12 cellular contexts compared by ENCODE assay signal in genomic region chr2:129922571-129923264, GRCh38. TPM values are rescaled to one million over a fixed set of nuclear protein-coding genes. Genes with fewer than 3 reads are reported as not detected.
DNase-seq lines count a peak whose midpoint lies in the region; ATAC-seq, FAIRE-seq and TF ChIP-seq lines count a peak whose summit lies in the region.
"Had no signal": no experiment of that assay in that cellular context is flagged by ENCODE, and none has a peak within 500 bp of the region (broad histone marks: within the 10 kb centered on the region; RNA-seq: fewer than 3 reads in every experiment).

No MANE protein-coding gene starts in this region.

- TF ChIP-seq CTCF in RWPE2 (IDR thresholded peaks at IDR 0.05; ENCODE audit: poor library complexity, severe bottlenecking) = no peak
- TF ChIP-seq CTCF in D721Med (IDR thresholded peaks at IDR 0.05; ENCODE audit: insufficient read depth, missing control alignments) = no peak

- no peak overlapping the region for H3K4me3 Mint-ChIP-seq in activated T-helper 2 cell treated with anti-CD3 and anti-CD28 coated beads, Interferon-gamma antibody, Interleukin-2, Interleukin-4, amounts not matched to agents 10 μg/mL and 5 μg/mL and 100 μg/mL, durations not matched to agents 14 hours and 24 hours and 36 hours (ENCODE audit: low read depth)
- H3K4me3 Mint-ChIP-seq: activated T-helper 1 cell treated with anti-CD3 and anti-CD28 coated beads, Interleukin-12 subunit alpha, Interleukin-12 subunit beta, Interleukin-2, Interleukin-4 antibody, amounts not matched to agents 30 ng/mL and 10 ng/mL and 1 ng/mL, durations not matched to agents 14 hours and 24 hours and 36 hours had no signal

- DNase-seq in COLO668 (lab: John Stamatoyannopoulos, UW; ENCODE audit: unreplicated experiment) (peak; percentile 5), RWPE2 (ENCODE audit: low spot score) (no peak), D721Med (ENCODE audit: insufficient read length, low spot score) (no peak)
- DNase-seq in activated T-helper 2 cell treated with anti-CD3 and anti-CD28 coated beads, Interferon-gamma antibody, Interleukin-2, Interleukin-4, amounts not matched to agents 10 μg/mL and 5 μg/mL and 100 μg/mL, durations not matched to agents 14 hours and 24 hours and 36 hours (ENCODE audit: low spot score) = no peak
- DNase-seq: cerebellar nuclear complex, gastrocnemius medialis, small intestine had no signal

- peak overlapping the region; percentile 41 for H3K4me3 ChIP-seq in HUES64 (ENCODE audit: low read length)
- H3K4me3 ChIP-seq in RWPE2 (ENCODE audit: severe bottlenecking) = no peak overlapping the region
- peak overlapping the region; percentile 48 for H3K4me3 ChIP-seq in iPS-18c (ENCODE audit: insufficient read depth, low read depth, low read length)
- H3K4me3 ChIP-seq: gastrocnemius medialis had no signal

- H3K9me3 ChIP-seq in HUES64 (ENCODE audit: insufficient read depth, low read depth, low read length) (no peaks in the 10 kb centered on the region), RWPE2 (ENCODE audit: severe bottlenecking) (no peaks in the 10 kb centered on the region), iPS-18c (ENCODE audit: control insufficient read depth, insufficient read depth, low read length) (no peaks in the 10 kb centered on the region)

- no peak overlapping the region for H3K27ac Mint-ChIP-seq in activated T-helper 2 cell treated with anti-CD3 and anti-CD28 coated beads, Interferon-gamma antibody, Interleukin-2, Interleukin-4, amounts not matched to agents 10 μg/mL and 5 μg/mL and 100 μg/mL, durations not matched to agents 14 hours and 24 hours and 36 hours
- H3K27ac Mint-ChIP-seq: activated T-helper 1 cell treated with anti-CD3 and anti-CD28 coated beads, Interleukin-12 subunit alpha, Interleukin-12 subunit beta, Interleukin-2, Interleukin-4 antibody, amounts not matched to agents 30 ng/mL and 10 ng/mL and 1 ng/mL, durations not matched to agents 14 hours and 24 hours and 36 hours had no signal

- H3K27me3 ChIP-seq in HUES64 (ENCODE audit: insufficient read depth, low read length) (peaks cover 18% of the 10 kb centered on the region), RWPE2 (ENCODE audit: insufficient read depth, poor library complexity, severe bottlenecking) (peaks cover 21% of the 10 kb centered on the region)

- H3K27ac ChIP-seq in HUES64 (ENCODE audit: low read depth, low read length) (no peak overlapping the region), RWPE2 (ENCODE audit: poor library complexity, severe bottlenecking) (no peak overlapping the region)
- H3K27ac ChIP-seq: gastrocnemius medialis had no signal

- peaks cover 12% of the 10 kb centered on the region for H3K27me3 Mint-ChIP-seq in activated T-helper 2 cell treated with anti-CD3 and anti-CD28 coated beads, Interferon-gamma antibody, Interleukin-2, Interleukin-4, amounts not matched to agents 10 μg/mL and 5 μg/mL and 100 μg/mL, durations not matched to agents 14 hours and 24 hours and 36 hours (ENCODE audit: low read depth)

- H3K9me3 Mint-ChIP-seq in activated T-helper 2 cell treated with anti-CD3 and anti-CD28 coated beads, Interferon-gamma antibody, Interleukin-2, Interleukin-4, amounts not matched to agents 10 μg/mL and 5 μg/mL and 100 μg/mL, durations not matched to agents 14 hours and 24 hours and 36 hours = peaks cover 23% of the 10 kb centered on the region

- no peaks in the 10 kb centered on the region for H3K36me3 Mint-ChIP-seq in activated T-helper 2 cell treated with anti-CD3 and anti-CD28 coated beads, Interferon-gamma antibody, Interleukin-2, Interleukin-4, amounts not matched to agents 10 μg/mL and 5 μg/mL and 100 μg/mL, durations not matched to agents 14 hours and 24 hours and 36 hours (ENCODE audit: low read depth)

- H3K9ac ChIP-seq in HUES64 (ENCODE audit: low read depth, low read length) = no peak overlapping the region

- FAIRE-seq in D721Med (lab: Jason Lieb, UNC) = no peak
- FAIRE-seq: small intestine had no signal

- no peaks in the 10 kb centered on the region for H3K4me1 Mint-ChIP-seq in activated T-helper 2 cell treated with anti-CD3 and anti-CD28 coated beads, Interferon-gamma antibody, Interleukin-2, Interleukin-4, amounts not matched to agents 10 μg/mL and 5 μg/mL and 100 μg/mL, durations not matched to agents 14 hours and 24 hours and 36 hours (ENCODE audit: low read depth)

- no peaks in the 10 kb centered on the region for H3K4me1 ChIP-seq in HUES64 (ENCODE audit: insufficient read depth, low read length)
- no peaks in the 10 kb centered on the region for H3K4me1 ChIP-seq in RWPE2 (ENCODE audit: insufficient read depth, poor library complexity, severe bottlenecking)
- H3K4me1 ChIP-seq: gastrocnemius medialis had no signal

- intact Hi-C loops in activated T-helper 2 cell treated with anti-CD3 and anti-CD28 coated beads, Interferon-gamma antibody, Interleukin-2, Interleukin-4, amounts not matched to agents 10 μg/mL and 5 μg/mL and 100 μg/mL, durations not matched to agents 14 hours and 24 hours and 36 hours (cut with micrococcal nuclease) = no loop called here

- ATAC-seq in RWPE2 (ENCODE audit: low read depth) (peak; percentile 40; the same call in 2 of the 3 replicates), GM18861 (IDR thresholded peaks at IDR 0.05; ENCODE audit: unreplicated experiment) (no peak), GM19023 (IDR thresholded peaks at IDR 0.05; ENCODE audit: unreplicated experiment) (no peak)
- ATAC-seq: gastrocnemius medialis had no signal

- 35% methylated on average over 21 of the region's 21 CpGs for whole genome bisulfite sequencing in HUES64

- H3K36me3 ChIP-seq in HUES64 (ENCODE audit: insufficient read depth, low read length) (no peaks in the 10 kb centered on the region), RWPE2 (ENCODE audit: low read depth) (no peaks in the 10 kb centered on the region)
- H3K36me3 ChIP-seq: gastrocnemius medialis had no signal

RNA-seq across cellular contexts. Expression of gene RAB6C, which starts 56.7 kb away (rescaled TPM):
- polyA plus RNA-seq in HUES64 (2013, experiment 1 of 2) = not detected
- 0.13 TPM for polyA plus RNA-seq in HUES64 (2013, experiment 2 of 2)
- total RNA-seq in activated T-helper 2 cell treated with anti-CD3 and anti-CD28 coated beads, Interferon-gamma antibody, Interleukin-2, Interleukin-4, amounts not matched to agents 10 μg/mL and 5 μg/mL and 100 μg/mL, durations not matched to agents 14 hours and 24 hours and 36 hours = not detected in 2 replicates
- total RNA-seq: activated T-helper 1 cell treated with anti-CD3 and anti-CD28 coated beads, Interleukin-12 subunit alpha, Interleukin-12 subunit beta, Interleukin-2, Interleukin-4 antibody, amounts not matched to agents 30 ng/mL and 10 ng/mL and 1 ng/mL, durations not matched to agents 14 hours and 24 hours and 36 hours; gastrocnemius medialis had no signal
